22 cellular contexts compared by ENCODE assay signal in the genomic region with DNA sequence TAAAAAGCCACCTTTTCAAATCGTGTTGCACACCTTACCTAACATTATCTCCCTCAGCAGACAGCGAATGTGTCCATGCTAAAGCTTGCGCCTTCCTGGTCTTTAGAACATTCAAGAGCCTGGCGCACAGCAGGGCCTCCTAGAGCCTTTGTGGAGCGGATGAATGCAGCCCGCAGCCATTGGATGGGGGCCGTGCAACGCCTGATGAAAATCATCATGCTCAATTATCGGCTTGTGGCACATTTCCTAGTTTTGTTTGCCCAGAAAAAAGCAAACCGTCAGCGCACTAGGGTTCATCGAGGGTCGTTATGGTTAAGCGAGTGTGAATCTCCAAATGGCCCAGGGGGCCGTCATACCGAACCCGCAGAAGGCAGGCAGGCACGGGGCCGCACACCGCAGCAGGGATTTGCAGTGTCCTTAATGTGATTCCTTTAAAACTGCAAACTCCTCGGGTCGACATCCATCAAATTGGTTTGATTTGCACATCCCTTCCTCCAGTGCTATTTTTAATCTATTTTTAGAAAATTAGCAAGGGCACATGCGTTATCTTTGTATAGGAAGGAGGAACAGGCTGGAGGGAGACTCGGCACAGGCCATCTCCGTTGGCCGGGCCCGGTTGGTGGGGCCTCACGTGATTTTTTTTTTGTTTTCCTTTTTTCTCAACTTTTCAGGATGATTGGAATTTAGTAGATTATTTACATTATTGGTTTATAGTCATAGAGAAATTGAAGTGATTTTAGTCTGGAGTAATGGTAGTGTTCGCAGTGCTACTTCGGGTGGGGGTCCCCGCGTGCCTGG.
"Had no signal": no experiment of that assay in that cellular context is flagged by ENCODE, and none has a peak within 500 bp of the region (broad histone marks: within the 10 kb centered on the region; RNA-seq: fewer than 3 reads in every experiment).

No MANE protein-coding gene starts in this region.

- ATAC-seq: activated CD4-positive, CD25-positive, alpha-beta regulatory T cell treated with anti-CD3 and anti-CD28 coated beads, Interleukin-2, amount 50 U/mL, for 24 hours; left ventricle myocardium superior; naive thymus-derived CD8-positive, alpha-beta T cell; upper lobe of right lung had no signal

- H3K27ac Mint-ChIP-seq: activated naive CD8-positive, alpha-beta T cell treated with anti-CD3 and anti-CD28 coated beads, Interleukin-2, amount 10 ng/mL, durations not matched to agents 7 days and 5 days; activated T-helper 1 cell treated with anti-CD3 and anti-CD28 coated beads, Interleukin-12 subunit alpha, Interleukin-12 subunit beta, Interleukin-2, Interleukin-4 antibody, amounts not matched to agents 30 ng/mL and 10 ng/mL and 1 ng/mL, durations not matched to agents 14 hours and 24 hours and 36 hours; memory B cell; naive thymus-derived CD8-positive, alpha-beta T cell; T-helper 2 cell treated with Interferon-gamma antibody and Interleukin-4, amounts not matched to agents 5 μg/mL and 100 μg/mL, for 36 hours had no signal

- H3K9me3 ChIP-seq: esophagus squamous epithelium, prostate gland, sigmoid colon, stomach, thoracic aorta, upper lobe of right lung had no signal

- H3K4me1 ChIP-seq: prostate gland, stomach had no signal

- H3K36me3 Mint-ChIP-seq: activated naive CD8-positive, alpha-beta T cell treated with anti-CD3 and anti-CD28 coated beads, Interleukin-2, amount 10 ng/mL, durations not matched to agents 7 days and 5 days; naive thymus-derived CD8-positive, alpha-beta T cell had no signal

- H3K36me3 ChIP-seq: brain microvascular endothelial cell, prostate gland, sigmoid colon, stomach, thoracic aorta, upper lobe of right lung had no signal

- H3K4me3 ChIP-seq: esophagus squamous epithelium, prostate gland, sigmoid colon, stomach, thoracic aorta, upper lobe of right lung had no signal

- H3K4me1 Mint-ChIP-seq: activated naive CD8-positive, alpha-beta T cell treated with anti-CD3 and anti-CD28 coated beads, Interleukin-2, amount 10 ng/mL, durations not matched to agents 7 days and 5 days; memory B cell; naive thymus-derived CD8-positive, alpha-beta T cell had no signal

- H3K4me3 Mint-ChIP-seq: activated naive CD8-positive, alpha-beta T cell treated with anti-CD3 and anti-CD28 coated beads, Interleukin-2, amount 10 ng/mL, durations not matched to agents 7 days and 5 days; activated T-helper 1 cell treated with anti-CD3 and anti-CD28 coated beads, Interleukin-12 subunit alpha, Interleukin-12 subunit beta, Interleukin-2, Interleukin-4 antibody, amounts not matched to agents 30 ng/mL and 10 ng/mL and 1 ng/mL, durations not matched to agents 14 hours and 24 hours and 36 hours; memory B cell; naive thymus-derived CD8-positive, alpha-beta T cell; T-helper 2 cell treated with Interferon-gamma antibody and Interleukin-4, amounts not matched to agents 5 μg/mL and 100 μg/mL, for 36 hours had no signal

- H3K27me3 ChIP-seq: sigmoid colon, upper lobe of right lung had no signal

- DNase-seq: activated CD4-positive, alpha-beta T cell treated with anti-CD3 and anti-CD28 coated beads, Interleukin-2, amount 50 U/mL, for 1 hour; activated CD8-positive, alpha-beta memory T cell treated with anti-CD3 and anti-CD28 coated beads for 24 hours; activated naive CD8-positive, alpha-beta T cell treated with anti-CD3 and anti-CD28 coated beads, Interleukin-2, amount 10 ng/mL, durations not matched to agents 7 days and 5 days; brain microvascular endothelial cell; cortex of kidney; effector CD4-positive, alpha-beta T cell; esophagus squamous epithelium; glutamatergic neuron; hypothalamus; kidney glomerular epithelial cell; left ventricle myocardium superior; naive thymus-derived CD8-positive, alpha-beta T cell; sigmoid colon; stimulated activated CD4-positive, alpha-beta T cell treated with anti-CD3 and anti-CD28 coated beads, Interleukin-1b, Interleukin-23, amount 100 ng/mL, for 48 hours; stomach; upper lobe of right lung had no signal

- H3K9me3 Mint-ChIP-seq: activated naive CD8-positive, alpha-beta T cell treated with anti-CD3 and anti-CD28 coated beads, Interleukin-2, amount 10 ng/mL, durations not matched to agents 7 days and 5 days; activated T-helper 1 cell treated with anti-CD3 and anti-CD28 coated beads, Interleukin-12 subunit alpha, Interleukin-12 subunit beta, Interleukin-2, Interleukin-4 antibody, amounts not matched to agents 30 ng/mL and 10 ng/mL and 1 ng/mL, durations not matched to agents 14 hours and 24 hours and 36 hours; memory B cell; naive thymus-derived CD8-positive, alpha-beta T cell; T-helper 2 cell treated with Interferon-gamma antibody and Interleukin-4, amounts not matched to agents 5 μg/mL and 100 μg/mL, for 36 hours had no signal

- H3K27ac ChIP-seq: brain microvascular endothelial cell, esophagus squamous epithelium, prostate gland, sigmoid colon, stomach, thoracic aorta, upper lobe of right lung had no signal
